1 cellular context compared by ENCODE assay signal in genomic region chr4:1863297-1864033, GRCh38.
TF ChIP-seq lines count a peak whose summit lies in the region.

No MANE protein-coding gene starts in this region.

TF ChIP-seq in HepG2, 621 proteins besides CTCF, POLR2A, EP300 and RAD21 (continued from another document):
- TF ChIP-seq ZBTB43 (CRISPR knock-in tag; conservative IDR thresholded peaks at IDR 0.05) (no peak), ZBTB14 (CRISPR knock-in tag; IDR thresholded peaks at IDR 0.05) (0 out of 2 replicates have a peak, but pooled peaks have one; percentile 33), ZNF383 (CRISPR knock-in tag; IDR thresholded peaks at IDR 0.05; ENCODE audit: borderline replicate concordance) (no peak), CREBL2 (CRISPR knock-in tag; IDR thresholded peaks at IDR 0.05; ENCODE audit: borderline replicate concordance) (0 out of 2 replicates have a peak, but pooled peaks have one; percentile 33), ARID5B (CRISPR knock-in tag; IDR thresholded peaks at IDR 0.05) (peak; percentile 57; the same call in 1 of the 2 replicates), MXD3 (CRISPR knock-in tag; IDR thresholded peaks at IDR 0.05) (no peak), RAD51 (IDR thresholded peaks at IDR 0.05; ENCODE audit: borderline replicate concordance) (peak; percentile 75; the same call in 1 of the 2 replicates), CBX5 (CRISPR knock-in tag; IDR thresholded peaks at IDR 0.05; ENCODE audit: borderline replicate concordance) (no peak), MYC (CRISPR knock-in tag; IDR thresholded peaks at IDR 0.05; ENCODE audit: borderline replicate concordance) (peak; percentile 79; the same call in 1 of the 2 replicates), ZSCAN31 (CRISPR knock-in tag; IDR thresholded peaks at IDR 0.05; ENCODE audit: low read depth) (peak; percentile 33; the same call in 1 of the 2 replicates), NCOR1 (IDR thresholded peaks at IDR 0.05; ENCODE audit: borderline replicate concordance, low read length) (no peak), ZNF362 (CRISPR knock-in tag; IDR thresholded peaks at IDR 0.05; ENCODE audit: borderline replicate concordance) (peak; percentile 0; the same call in 1 of the 2 replicates), ZZZ3 (CRISPR knock-in tag; IDR thresholded peaks at IDR 0.05; ENCODE audit: borderline replicate concordance) (no peak; the same call in 1 of the 2 replicates), ZFY (CRISPR knock-in tag; IDR thresholded peaks at IDR 0.05) (peak; percentile 7; the same call in 1 of the 2 replicates), RBM39 (IDR thresholded peaks at IDR 0.05; ENCODE audit: low read depth, low read length, poor library complexity, severe bottlenecking) (no peak), ZNF264 (CRISPR knock-in tag; IDR thresholded peaks at IDR 0.05) (0 out of 2 replicates have a peak, but pooled peaks have one; percentile 50), ZNF850 (CRISPR knock-in tag; conservative IDR thresholded peaks at IDR 0.05) (no peak), RFXAP (CRISPR knock-in tag; IDR thresholded peaks at IDR 0.05; ENCODE audit: borderline replicate concordance) (no peak), ZNF703 (CRISPR knock-in tag; IDR thresholded peaks at IDR 0.05; ENCODE audit: borderline replicate concordance) (no peak), POLR2G (IDR thresholded peaks at IDR 0.05; ENCODE audit: low read depth, low read length) (peak; percentile 44), RFX3 (CRISPR knock-in tag; IDR thresholded peaks at IDR 0.05) (no peak), PHF20 (CRISPR knock-in tag; IDR thresholded peaks at IDR 0.05) (peak; percentile 20; the same call in 1 of the 2 replicates), SATB2 (CRISPR knock-in tag; IDR thresholded peaks at IDR 0.05) (no peak), FOXP4 (CRISPR knock-in tag; IDR thresholded peaks at IDR 0.05) (peak; percentile 50; the same call in 1 of the 2 replicates), ZFP91 (CRISPR knock-in tag; IDR thresholded peaks at IDR 0.05; ENCODE audit: borderline replicate concordance) (peak; percentile 43; the same call in 1 of the 2 replicates), TFAP4 (IDR thresholded peaks at IDR 0.05; ENCODE audit: borderline replicate concordance, low read depth) (peak; percentile 87), GATAD1 (CRISPR knock-in tag; IDR thresholded peaks at IDR 0.05) (peak; percentile 60), ZC3H4 (CRISPR knock-in tag; IDR thresholded peaks at IDR 0.05; ENCODE audit: borderline replicate concordance) (no peak), ZNF781 (CRISPR knock-in tag; IDR thresholded peaks at IDR 0.05; ENCODE audit: borderline replicate concordance, not compliant biosample characterization) (peak; percentile 13), GZF1 (CRISPR knock-in tag; IDR thresholded peaks at IDR 0.05) (no peak), TAF15 (IDR thresholded peaks at IDR 0.05; ENCODE audit: low read depth, low read length, poor library complexity, severe bottlenecking) (no peak), NR3C1 (CRISPR knock-in tag; IDR thresholded peaks at IDR 0.05) (no peak), REXO4 (CRISPR knock-in tag; IDR thresholded peaks at IDR 0.05; ENCODE audit: borderline replicate concordance) (no peak), ZBTB2 (CRISPR knock-in tag; IDR thresholded peaks at IDR 0.05; ENCODE audit: low read depth) (no peak), ZNF343 (CRISPR knock-in tag; IDR thresholded peaks at IDR 0.05) (no peak)
